Comparison of ENCODE assay signal across 27 cellular contexts in genomic region chr2:99836670-99837069, GRCh38.
DNase-seq lines count a peak whose midpoint lies in the region; ATAC-seq, FAIRE-seq and TF ChIP-seq lines count a peak whose summit lies in the region.
"Had no signal": no experiment of that assay in that cellular context is flagged by ENCODE, and none has a peak within 500 bp of the region (broad histone marks: within the 10 kb centered on the region; RNA-seq: fewer than 3 reads in every experiment).

No MANE protein-coding gene starts in this region.

- TF ChIP-seq EP300 in HepG2 (IDR thresholded peaks at IDR 0.05; ENCODE audit: low read depth in 2 of 2, low read length in 2 of 2) (no peak), HepG2 (CRISPR knock-in tag; IDR thresholded peaks at IDR 0.05; ENCODE audit: borderline replicate concordance) (no peak)

- CTCF ChIA-PET in HepG2 (lab: Yijun Ruan, JAX; ENCODE audit: low intra/inter-chr PET ratio, low total read pairs), result no interaction called here

- H3K27me3 ChIP-seq in HepG2 (ENCODE audit: control insufficient read depth in 1 of 2, insufficient read depth in 2 of 2, low read length in 2 of 2) (peaks cover 0 to 4% of the 10 kb centered on the region in 2 experiments; a peak in 3 of 5 replicates), right lobe of liver (no peaks in the 10 kb centered on the region), fibroblast of lung (ENCODE audit: control insufficient read depth, insufficient read depth, low read length) (no peaks in the 10 kb centered on the region)
- H3K27me3 ChIP-seq: breast epithelium, colonic mucosa, stomach, thyroid gland had no signal

- intact Hi-C loops in HepG2 (cut with micrococcal nuclease; ENCODE audit: unreplicated experiment) (no loop called here), right lobe of liver (cut with DNase I) (no loop called here)

- POLR2A ChIA-PET in HepG2 (lab: Yijun Ruan, JAX), result no interaction called here

- no peak for TF ChIP-seq CTCF in HepG2 (CRISPR knock-in tag; IDR thresholded peaks at IDR 0.05)
- TF ChIP-seq CTCF in right lobe of liver (IDR thresholded peaks at IDR 0.05), result no peak
- TF ChIP-seq CTCF in fibroblast of lung (conservative IDR thresholded peaks at IDR 0.05 in 1 of 2, IDR thresholded peaks at IDR 0.05 in 1 of 2; ENCODE audit: low read depth in 1 of 2, low read length in 2 of 2), result no peak
- no peak for TF ChIP-seq CTCF in GM13977 (IDR thresholded peaks at IDR 0.05; ENCODE audit: extremely low read depth, insufficient read depth, missing control alignments)

- H3K9ac ChIP-seq in HepG2 (ENCODE audit: insufficient read depth, low read depth, low read length) (no peak overlapping the region), fibroblast of lung (ENCODE audit: insufficient read depth, low read length) (no peak overlapping the region)

- no peak for FAIRE-seq in HepG2 (lab: Jason Lieb, UNC)
- FAIRE-seq: TTC549 had no signal

- H3K4me2 ChIP-seq in HepG2 (ENCODE audit: low read depth, low read length) (no peak overlapping the region), fibroblast of lung (ENCODE audit: extremely low read depth, insufficient read depth, low read length) (no peak overlapping the region)

- no TSS peak for BruUV-seq in HepG2 (replicated peaks; lab: Mats Ljungman, UMichigan)

- 23% methylated on average over 4 of the region's 4 CpGs for WGBS in HepG2 (ENCODE audit: low lambda C conversion rate)
- 77% methylated on average over 4 of the region's 4 CpGs for WGBS in right lobe of liver (ENCODE audit: insufficient coverage, low coverage, low lambda C conversion rate, missing lambda C conversion rate)

- TF ChIP-seq POLR2A in HepG2 (IDR thresholded peaks at IDR 0.05; ENCODE audit: insufficient read depth in 1 of 2, low read depth in 2 of 2, low read length in 2 of 2) (no peak), right lobe of liver (IDR thresholded peaks at IDR 0.05) (no peak)

- H3K79me2 ChIP-seq in HepG2 (ENCODE audit: insufficient read depth, low read length), result no peaks in the 10 kb centered on the region
- no peaks in the 10 kb centered on the region for H3K79me2 ChIP-seq in fibroblast of lung (ENCODE audit: control insufficient read depth, insufficient read depth, low read length)

- H3K27ac ChIP-seq in HepG2 (ENCODE audit: extremely low read length, insufficient read depth, low read length) (no peak overlapping the region), right lobe of liver (no peak overlapping the region), fibroblast of lung (ENCODE audit: insufficient read depth, low read length) (no peak overlapping the region)
- H3K27ac ChIP-seq: breast epithelium, colonic mucosa, RWPE1, stomach, thyroid gland had no signal

- H3K4me3 ChIP-seq in HepG2 (replicated peaks in 1 of 3; ENCODE audit: insufficient read depth in 1 of 3, low read depth in 2 of 3, low read length in 3 of 3), result no peak overlapping the region
- H3K4me3 ChIP-seq in right lobe of liver, result no peak overlapping the region
- H3K4me3 ChIP-seq in fibroblast of lung (replicated peaks in 1 of 4; ENCODE audit: control extremely low read depth in 1 of 4, insufficient read depth in 1 of 4, low read depth in 3 of 4, low read length in 4 of 4), result no peak overlapping the region
- H3K4me3 ChIP-seq: breast epithelium, colonic mucosa, stomach, thyroid gland had no signal

- ATAC-seq in HepG2 (no peak), right lobe of liver (no peak)
- ATAC-seq: activated CD4-positive, CD25-positive, alpha-beta regulatory T cell treated with anti-CD3 and anti-CD28 coated beads, Interleukin-2, amount 50 U/mL, for 24 hours; effector memory CD8-positive, alpha-beta T cell; HCT116; left ventricle myocardium superior; naive thymus-derived CD4-positive, alpha-beta T cell had no signal

- H2AFZ ChIP-seq in HepG2 (ENCODE audit: low read length) (no peak overlapping the region), fibroblast of lung (ENCODE audit: low read length) (no peak overlapping the region)

- DNase-seq in HepG2 (ENCODE audit: low spot score), result no peak
- no peak for DNase-seq in right lobe of liver
- peak; percentile 38 for DNase-seq in NCI-H69 (lab: John Stamatoyannopoulos, UW)
- DNase-seq in fibroblast of lung (ENCODE audit: low read depth in 2 of 2), result peak; percentile 42 to 71
- no peak for DNase-seq in stimulated activated CD4-positive, alpha-beta T cell treated with anti-CD3 and anti-CD28 coated beads, Interleukin-15, amount 100 ng/mL, for 24 hours
- DNase-seq in SK-N-DZ (ENCODE audit: low spot score), result no peak
- DNase-seq in GM13977 (ENCODE audit: low spot score), result no peak
- no peak for DNase-seq in cerebellar cortex (ENCODE audit: low spot score)
- DNase-seq: activated CD4-positive, alpha-beta T cell treated with anti-CD3 and anti-CD28 coated beads, Interleukin-2, amount 50 U/mL, for 48 hours; activated CD8-positive, alpha-beta memory T cell treated with anti-CD3 and anti-CD28 coated beads, Interleukin-2, amount 50 U/mL, for 4 hours; activated naive CD4-positive, alpha-beta T cell treated with anti-CD3 and anti-CD28 coated beads for 36 hours; colonic mucosa; DMS153; effector memory CD8-positive, alpha-beta T cell; islet precursor cell; left ventricle myocardium superior; naive thymus-derived CD4-positive, alpha-beta T cell; NCI-H1048; NCI-H187 treated with DMSO at 0.1 percent for 48 hours; NCI-H226; stomach; thyroid gland had no signal

- H3K4me1 ChIP-seq in HepG2 (ENCODE audit: insufficient read depth, low read length), result peaks cover 15% of the 10 kb centered on the region; the same call in 1 of the 2 replicates
- H3K4me1 ChIP-seq in right lobe of liver, result no peaks in the 10 kb centered on the region
- no peaks in the 10 kb centered on the region for H3K4me1 ChIP-seq in fibroblast of lung (ENCODE audit: control insufficient read depth, extremely low read depth, insufficient read depth, low read length)
- H3K4me1 ChIP-seq: breast epithelium, colonic mucosa, thyroid gland had no signal

- H4K20me1 ChIP-seq in HepG2 (ENCODE audit: insufficient read depth, low read length), result no peaks in the 10 kb centered on the region
- H4K20me1 ChIP-seq in fibroblast of lung (ENCODE audit: control insufficient read depth, extremely low read depth, insufficient read depth, low read length), result no peaks in the 10 kb centered on the region

- H3K36me3 ChIP-seq in HepG2 (replicated peaks in 1 of 2; ENCODE audit: control insufficient read depth in 1 of 2, insufficient read depth in 2 of 2, low read length in 2 of 2) (no peaks in the 10 kb centered on the region), right lobe of liver (no peaks in the 10 kb centered on the region), fibroblast of lung (ENCODE audit: control insufficient read depth, insufficient read depth, low read length) (no peaks in the 10 kb centered on the region)
- H3K36me3 ChIP-seq: breast epithelium, colonic mucosa, thyroid gland had no signal

- in situ Hi-C loops in HepG2 (cut with HindIII; ENCODE audit: extremely low pct_ligation_motif_present, low pct_unique_long_range_greater_than_20kb), result no loop called here
- in situ Hi-C loops in GM13977 (cut with MboI; ENCODE audit: low pct_unique_long_range_greater_than_20kb, low sequenced_read_pairs, unreplicated experiment), result no loop called here

- no peak for TF ChIP-seq RAD21 in HepG2 (CRISPR knock-in tag; IDR thresholded peaks at IDR 0.05)

- H3K9me3 ChIP-seq in HepG2 (ENCODE audit: low read length) (no peaks in the 10 kb centered on the region), right lobe of liver (no peaks in the 10 kb centered on the region), fibroblast of lung (ENCODE audit: control insufficient read depth, insufficient read depth, low read depth, low read length) (no peaks in the 10 kb centered on the region)
- H3K9me3 ChIP-seq: breast epithelium, colonic mucosa, stomach, thyroid gland had no signal

TF ChIP-seq in HepG2, 621 proteins besides CTCF, POLR2A, EP300 and RAD21 (continues in another document):
- no peak for TF ChIP-seq TMF1 (CRISPR knock-in tag; IDR thresholded peaks at IDR 0.05; ENCODE audit: low read depth)
- TF ChIP-seq TAF15 (IDR thresholded peaks at IDR 0.05; ENCODE audit: low read depth, low read length, poor library complexity, severe bottlenecking), result no peak
- no peak for TF ChIP-seq ATF4 (CRISPR knock-in tag; IDR thresholded peaks at IDR 0.05)
- TF ChIP-seq SP140L (CRISPR knock-in tag; IDR thresholded peaks at IDR 0.05; ENCODE audit: borderline replicate concordance), result no peak
- no peak for TF ChIP-seq CREM (IDR thresholded peaks at IDR 0.05)
- TF ChIP-seq CREM (CRISPR knock-in tag; IDR thresholded peaks at IDR 0.05), result no peak
- TF ChIP-seq NR2F1 (CRISPR knock-in tag; IDR thresholded peaks at IDR 0.05), result no peak
- no peak for TF ChIP-seq ZNF770 (CRISPR knock-in tag; IDR thresholded peaks at IDR 0.05)
- peak; percentile 74 for TF ChIP-seq CREB1 (IDR thresholded peaks at IDR 0.05)
- TF ChIP-seq CREB1 (CRISPR knock-in tag; IDR thresholded peaks at IDR 0.05), result no peak
- no peak for TF ChIP-seq PAX8 (CRISPR knock-in tag; IDR thresholded peaks at IDR 0.05; ENCODE audit: borderline replicate concordance)
- TF ChIP-seq NCOA5 (CRISPR knock-in tag; IDR thresholded peaks at IDR 0.05), result no peak
- TF ChIP-seq ATF7 (IDR thresholded peaks at IDR 0.05), result peak; percentile 82
- no peak for TF ChIP-seq ATF7 (CRISPR knock-in tag; IDR thresholded peaks at IDR 0.05)

Comparison
In these comparisons a context has a peak if more than half of its experiments do, and no peak if none do; other contexts are left out.
1. DNase-seq: peak in NCI-H69 (single experiment) and fibroblast of lung (2 of 2); none in HepG2 (single experiment), right lobe of liver (0 of 3), stimulated activated CD4-positive, alpha-beta T cell treated with anti-CD3 and anti-CD28 coated beads, Interleukin-15, amount 100 ng/mL, for 24 hours (single experiment), SK-N-DZ (single experiment), GM13977 (single experiment) and cerebellar cortex (single experiment).